Comparison of ENCODE assay signal across 8 cellular contexts in genomic region chr6:144066745-144067484, GRCh38. TPM values are rescaled to one million over a fixed set of nuclear protein-coding genes. Genes with fewer than 3 reads are reported as not detected.
A peak's percentile ranks its signal among the peaks of the same experiment; 100 is the strongest.
DNase-seq lines count a peak whose midpoint lies in the region; ATAC-seq, FAIRE-seq and TF ChIP-seq lines count a peak whose summit lies in the region.

No MANE protein-coding gene starts in this region.

- intact Hi-C loops in activated T-helper 2 cell treated with anti-CD3 and anti-CD28 coated beads, Interferon-gamma antibody, Interleukin-2, Interleukin-4, amounts not matched to agents 10 μg/mL and 5 μg/mL and 100 μg/mL, durations not matched to agents 14 hours and 24 hours and 36 hours (cut with micrococcal nuclease) = loop anchor here (10.0 kb wide), 1 partner anchor 332 kb away; no protein-coding TSS in a partner anchor

- peaks cover 3% of the 10 kb centered on the region for H3K27me3 Mint-ChIP-seq in activated T-helper 2 cell treated with anti-CD3 and anti-CD28 coated beads, Interferon-gamma antibody, Interleukin-2, Interleukin-4, amounts not matched to agents 10 μg/mL and 5 μg/mL and 100 μg/mL, durations not matched to agents 14 hours and 24 hours and 36 hours (ENCODE audit: low read depth)

- no peaks in the 10 kb centered on the region for H3K36me3 Mint-ChIP-seq in activated T-helper 2 cell treated with anti-CD3 and anti-CD28 coated beads, Interferon-gamma antibody, Interleukin-2, Interleukin-4, amounts not matched to agents 10 μg/mL and 5 μg/mL and 100 μg/mL, durations not matched to agents 14 hours and 24 hours and 36 hours (ENCODE audit: low read depth)

- no peaks in the 10 kb centered on the region for H3K9me3 Mint-ChIP-seq in activated T-helper 2 cell treated with anti-CD3 and anti-CD28 coated beads, Interferon-gamma antibody, Interleukin-2, Interleukin-4, amounts not matched to agents 10 μg/mL and 5 μg/mL and 100 μg/mL, durations not matched to agents 14 hours and 24 hours and 36 hours

- no peak for FAIRE-seq in urothelium cell line (lab: Jason Lieb, UNC)

- H3K4me3 Mint-ChIP-seq in activated T-helper 2 cell treated with anti-CD3 and anti-CD28 coated beads, Interferon-gamma antibody, Interleukin-2, Interleukin-4, amounts not matched to agents 10 μg/mL and 5 μg/mL and 100 μg/mL, durations not matched to agents 14 hours and 24 hours and 36 hours (ENCODE audit: low read depth) = no peak overlapping the region

- no peak for TF ChIP-seq CTCF in omental fat pad (IDR thresholded peaks at IDR 0.05)

- H3K4me1 Mint-ChIP-seq in activated T-helper 2 cell treated with anti-CD3 and anti-CD28 coated beads, Interferon-gamma antibody, Interleukin-2, Interleukin-4, amounts not matched to agents 10 μg/mL and 5 μg/mL and 100 μg/mL, durations not matched to agents 14 hours and 24 hours and 36 hours (ENCODE audit: low read depth) = peaks cover 44% of the 10 kb centered on the region

- DNase-seq in activated T-helper 2 cell treated with anti-CD3 and anti-CD28 coated beads, Interferon-gamma antibody, Interleukin-2, Interleukin-4, amounts not matched to agents 10 μg/mL and 5 μg/mL and 100 μg/mL, durations not matched to agents 14 hours and 24 hours and 36 hours (ENCODE audit: low spot score) = no peak
- DNase-seq in NCI-H526 (lab: John Stamatoyannopoulos, UW) = no peak
- DNase-seq in urothelium cell line (ENCODE audit: low spot score) = no peak
- no peak for DNase-seq in omental fat pad (ENCODE audit: low spot score)
- no peak for DNase-seq in globus pallidus (ENCODE audit: low spot score)

- peak overlapping the region; percentile 23 for H3K27ac Mint-ChIP-seq in activated T-helper 2 cell treated with anti-CD3 and anti-CD28 coated beads, Interferon-gamma antibody, Interleukin-2, Interleukin-4, amounts not matched to agents 10 μg/mL and 5 μg/mL and 100 μg/mL, durations not matched to agents 14 hours and 24 hours and 36 hours

- ATAC-seq in GM18520 (IDR thresholded peaks at IDR 0.05; ENCODE audit: unreplicated experiment) (peak; percentile 18), GM19468 (IDR thresholded peaks at IDR 0.05; ENCODE audit: extremely low read depth, unreplicated experiment) (peak; percentile 60), HG03159 (IDR thresholded peaks at IDR 0.05; ENCODE audit: unreplicated experiment) (peak; percentile 40), omental fat pad (ENCODE audit: low FRiP score) (no peak)

RNA-seq across cellular contexts. Expression of gene SF3B5, which starts 28.5 kb away (rescaled TPM):
- total RNA-seq in activated T-helper 2 cell treated with anti-CD3 and anti-CD28 coated beads, Interferon-gamma antibody, Interleukin-2, Interleukin-4, amounts not matched to agents 10 μg/mL and 5 μg/mL and 100 μg/mL, durations not matched to agents 14 hours and 24 hours and 36 hours = 207 and 208 TPM in 2 replicates
- total RNA-seq in omental fat pad = 100 to 1,000 TPM; 105 to 189 (median 157) TPM

RNA-seq across cellular contexts. Expression of gene PLAGL1, which starts 58.9 kb away (rescaled TPM):
- 15.1 and 15.7 TPM in 2 replicates for total RNA-seq in activated T-helper 2 cell treated with anti-CD3 and anti-CD28 coated beads, Interferon-gamma antibody, Interleukin-2, Interleukin-4, amounts not matched to agents 10 μg/mL and 5 μg/mL and 100 μg/mL, durations not matched to agents 14 hours and 24 hours and 36 hours
- total RNA-seq in omental fat pad = 10 to 100 TPM; 22.3 to 33.6 (median 26.0) TPM
